8 cellular contexts compared by ENCODE assay signal in genomic region chr10:62638062-62638477, GRCh38.
A peak's percentile ranks its signal among the peaks of the same experiment; 100 is the strongest.
DNase-seq lines count a peak whose midpoint lies in the region; ATAC-seq and TF ChIP-seq lines count a peak whose summit lies in the region.

No MANE protein-coding gene starts in this region.

- TF ChIP-seq POLR2A in upper lobe of left lung (IDR thresholded peaks at IDR 0.05) = no peak

- WGBS in upper lobe of left lung, 2 donors = 34 to 43% methylated on average over 7 of the region's 7 CpGs

- POLR2A ChIA-PET in A673 (lab: Charles Lee; ENCODE audit: low non-redundant PET) = no interaction called here

- H3K4me2 ChIP-seq in BLaER1 = peak overlapping the region; percentile 85

- CTCF ChIA-PET in A673 (lab: Charles Lee) = no interaction called here

- H3K9ac ChIP-seq in BLaER1 = peak overlapping the region; percentile 77

- intact Hi-C loops in A673 (cut with micrococcal nuclease; ENCODE audit: unreplicated experiment) = no loop called here

- DNase-seq in Kasumi-1 (lab: John Stamatoyannopoulos, UW) (peak; percentile 61 to 62), foreskin melanocyte (peak; percentile 80), upper lobe of left lung (peak in 1 of 2 donors; percentile 56), activated T-cell treated with anti-CD3 and anti-CD28 coated beads for 4 hours (no peak), A673 (ENCODE audit: low spot score) (no peak), AG08395 (ENCODE audit: low spot score) (no peak)

- H3K4me1 ChIP-seq in BLaER1 (peaks cover 87% of the 10 kb centered on the region), upper lobe of left lung (peaks cover 7 to 23% (median 19%) of the 10 kb centered on the region in 4 donors), A673 (ENCODE audit: insufficient read depth, low read length, poor library complexity, severe bottlenecking) (no peaks in the 10 kb centered on the region)

- peak; percentile 42 for ATAC-seq in GM21515 (IDR thresholded peaks at IDR 0.05; ENCODE audit: unreplicated experiment)
- peak; percentile 58 to 79 for ATAC-seq in upper lobe of left lung (ENCODE audit: low FRiP score in 2 of 2)

- no peaks in the 10 kb centered on the region for H3K36me3 ChIP-seq in BLaER1
- no peaks in the 10 kb centered on the region for H3K36me3 ChIP-seq in upper lobe of left lung
- H3K36me3 ChIP-seq in A673 (ENCODE audit: insufficient read depth, low read length, poor library complexity, severe bottlenecking) = no peaks in the 10 kb centered on the region

- H3K9me3 ChIP-seq in BLaER1 (peaks cover 10% of the 10 kb centered on the region), upper lobe of left lung (no peaks in the 10 kb centered on the region), A673 (ENCODE audit: low read depth, low read length, poor library complexity, severe bottlenecking) (no peaks in the 10 kb centered on the region)

- no TSS peak for BruUV-seq in A673 (replicated peaks; lab: Mats Ljungman, UMichigan)

- peak in 2 of 4 donors; percentile 61 to 88 for TF ChIP-seq EP300 in upper lobe of left lung (IDR thresholded peaks at IDR 0.05)

- H4K20me1 ChIP-seq in BLaER1 = no peaks in the 10 kb centered on the region

- TF ChIP-seq CTCF in upper lobe of left lung (IDR thresholded peaks at IDR 0.05) = no peak
- no peak for TF ChIP-seq CTCF in A673 (conservative IDR thresholded peaks at IDR 0.05; ENCODE audit: low read depth, low read length)

- H3K4me3 ChIP-seq in BLaER1 (peak overlapping the region; percentile 55), upper lobe of left lung (no peak overlapping the region), A673 (ENCODE audit: low read depth, low read length, poor library complexity, severe bottlenecking) (no peak overlapping the region)

- H3K27ac ChIP-seq in BLaER1 (peak overlapping the region; percentile 93), upper lobe of left lung (peak overlapping the region; percentile 63 to 87 (median 82)), A673 (ENCODE audit: low read depth, low read length, poor library complexity, severe bottlenecking) (no peak overlapping the region)

- no peaks in the 10 kb centered on the region for H3K27me3 ChIP-seq in BLaER1
- H3K27me3 ChIP-seq in upper lobe of left lung = no peaks in the 10 kb centered on the region
- H3K27me3 ChIP-seq in A673 (replicated peaks; ENCODE audit: insufficient read depth, low read depth, low read length, poor library complexity) = no peaks in the 10 kb centered on the region

Comparison
In these comparisons a context has a peak if more than half of its experiments do, and no peak if none do; other contexts are left out.
1. DNase-seq: peak in Kasumi-1 (2 of 2) and foreskin melanocyte (single experiment); none in activated T-cell treated with anti-CD3 and anti-CD28 coated beads for 4 hours (single experiment), A673 (single experiment) and AG08395 (single experiment).